29 cellular contexts compared by ENCODE assay signal in the genomic region with DNA sequence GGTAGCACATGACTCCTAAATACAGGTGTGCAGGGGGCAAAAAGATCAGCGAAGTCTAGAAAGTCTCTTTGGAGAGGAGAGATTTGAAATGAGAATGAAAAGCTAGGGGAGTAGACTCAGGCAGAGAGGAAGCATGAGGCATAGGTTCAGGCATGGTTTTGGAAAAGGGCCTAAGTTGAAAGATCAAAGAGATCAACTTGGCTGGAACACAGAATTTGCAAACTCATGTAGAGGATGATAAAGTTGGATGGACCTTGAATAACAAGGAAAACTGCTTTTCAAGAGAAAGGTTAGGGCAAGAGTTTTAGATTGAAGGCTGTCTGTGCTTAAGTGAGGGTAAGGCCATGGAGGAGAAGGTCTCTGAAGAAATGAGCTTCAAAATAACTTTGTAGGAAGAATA. TPM values are rescaled to one million over a fixed set of nuclear protein-coding genes. Genes with fewer than 3 reads are reported as not detected.
DNase-seq lines count a peak whose midpoint lies in the region; ATAC-seq, FAIRE-seq and TF ChIP-seq lines count a peak whose summit lies in the region.
"Had no signal": no experiment of that assay in that cellular context is flagged by ENCODE, and none has a peak within 500 bp of the region (broad histone marks: within the 10 kb centered on the region; RNA-seq: fewer than 3 reads in every experiment).

No MANE protein-coding gene starts in this region.

- intact Hi-C loops in psoas muscle (cut with DNase I) = no loop called here

- H3K4me3 ChIP-seq in A549 (no peak overlapping the region), fibroblast of the aortic adventitia (ENCODE audit: low read depth, low read length) (no peak overlapping the region), psoas muscle (no peak overlapping the region)
- H3K4me3 ChIP-seq: dorsolateral prefrontal cortex, HAP-1, SK-N-MC, skin epidermis had no signal

- H3K4me2 ChIP-seq in A549 = peak overlapping the region; percentile 25; the same call in 2 of the 3 replicates

- H3K27me3 ChIP-seq in psoas muscle (ENCODE audit: insufficient read depth in 3 of 3, low read length in 2 of 3) = peaks cover 0 to 5% (median 0%) of the 10 kb centered on the region in 3 donors

- CTCF ChIA-PET in A549 (lab: Yijun Ruan, JAX) = no interaction called here

- ATAC-seq in A549 (no peak), GM18909 (IDR thresholded peaks at IDR 0.05; ENCODE audit: poor library complexity, unreplicated experiment) (no peak), psoas muscle (no peak)

- TF ChIP-seq EP300 in A549 (IDR thresholded peaks at IDR 0.05) = no peak

- WGBS in A549 (ENCODE audit: missing lambda C conversion rate) = 83% methylated on average over 1 of the region's 1 CpG
- WGBS in psoas muscle, 3 donors = 90 to 97% (median 96%) methylated on average over 1 of the region's 1 CpG

- POLR2A ChIA-PET in A549 (lab: Yijun Ruan, JAX) = no interaction called here

- DNase-seq in A549 (ENCODE audit: low read depth in 1 of 2, low spot score in 1 of 2) = peak in 1 of 2 experiments; percentile 3
- no peak for DNase-seq in H54 (ENCODE audit: insufficient read length, low spot score)
- peak; percentile 39 for DNase-seq in astrocyte of the hippocampus (ENCODE audit: low read depth, low spot score)
- DNase-seq in fibroblast of the aortic adventitia (ENCODE audit: low read depth) = peak; percentile 73
- DNase-seq in AG20443 (ENCODE audit: low spot score) = no peak
- no peak for DNase-seq in activated naive CD4-positive, alpha-beta T cell (lab: John Stamatoyannopoulos, UW)
- DNase-seq in psoas muscle = no peak
- DNase-seq: activated CD4-positive, alpha-beta T cell treated with anti-CD3 and anti-CD28 coated beads for 48 hours; activated naive CD4-positive, alpha-beta T cell treated with anti-CD3 and anti-CD28 coated beads for 36 hours; activated T-cell treated with anti-CD3 and anti-CD28 coated beads, Interleukin-2, amount 50 U/mL, for 48 hours; amniotic stem cell; Calu3; DND-41; dorsolateral prefrontal cortex; mesendoderm; MM.1S; NCI-H1436 treated with DMSO at 0.1 percent for 48 hours; NCI-H510A treated with DMSO at 0.1 percent for 48 hours; RPMI8226 had no signal

- TF ChIP-seq POLR2A in A549 (IDR thresholded peaks at IDR 0.05; ENCODE audit: low read length) (no peak), H54 (IDR thresholded peaks at IDR 0.05; ENCODE audit: low read depth, low read length) (no peak)

- no peaks in the 10 kb centered on the region for H3K36me3 ChIP-seq in psoas muscle (ENCODE audit: insufficient read depth in 1 of 2, low read depth in 1 of 2)
- H3K36me3 ChIP-seq: HAP-1, neutrophil had no signal

- peak overlapping the region; percentile 79 to 89 for H3K27ac ChIP-seq in A549
- no peak overlapping the region for H3K27ac ChIP-seq in psoas muscle
- H3K27ac ChIP-seq: C4-2B, dorsolateral prefrontal cortex, neutrophil, SK-N-MC, VCaP had no signal

- H3K9me3 ChIP-seq in A549 = no peaks in the 10 kb centered on the region
- no peaks in the 10 kb centered on the region for H3K9me3 ChIP-seq in psoas muscle
- H3K9me3 ChIP-seq: HAP-1, neutrophil had no signal

- no peak for TF ChIP-seq RAD21 in A549 (conservative IDR thresholded peaks at IDR 0.05 in 1 of 2, IDR thresholded peaks at IDR 0.05 in 1 of 2)

- H3K4me1 ChIP-seq in A549 (peaks cover 40% of the 10 kb centered on the region), psoas muscle (no peaks in the 10 kb centered on the region)

- TF ChIP-seq CTCF in A549 (IDR thresholded peaks at IDR 0.05) = no peak
- no peak for TF ChIP-seq CTCF in fibroblast of the aortic adventitia (IDR thresholded peaks at IDR 0.05; ENCODE audit: insufficient read depth, low read length)
- TF ChIP-seq CTCF in psoas muscle (IDR thresholded peaks at IDR 0.05) = no peak

- FAIRE-seq in A549 (lab: Jason Lieb, UNC) (no peak), H54 (lab: Jason Lieb, UNC) (peak; percentile 80)
- FAIRE-seq: A204.1, frontal cortex, GM12891 had no signal

TF ChIP-seq in A549, 52 proteins besides CTCF, POLR2A, EP300 and RAD21:
- TF ChIP-seq, protein P1, sequence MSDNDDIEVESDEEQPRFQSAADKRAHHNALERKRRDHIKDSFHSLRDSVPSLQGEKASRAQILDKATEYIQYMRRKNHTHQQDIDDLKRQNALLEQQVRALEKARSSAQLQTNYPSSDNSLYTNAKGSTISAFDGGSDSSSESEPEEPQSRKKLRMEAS (IDR thresholded peaks at IDR 0.05) = no peak
- TF ChIP-seq ZNF302 (CRISPR knock-in tag; IDR thresholded peaks at IDR 0.05) (no peak), HES2 (IDR thresholded peaks at IDR 0.05) (no peak), CHD2 (IDR thresholded peaks at IDR 0.05; ENCODE audit: low read length, partially characterized antibody) (no peak), CBX8 (IDR thresholded peaks at IDR 0.05) (no peak), RNF2 (IDR thresholded peaks at IDR 0.05; ENCODE audit: borderline replicate concordance, low read depth) (no peak), E2F6 (IDR thresholded peaks at IDR 0.05; ENCODE audit: borderline replicate concordance, low read depth) (no peak), EHF (CRISPR knock-in tag; IDR thresholded peaks at IDR 0.05) (no peak), ZC3H11A (IDR thresholded peaks at IDR 0.05) (no peak), HEYL (CRISPR knock-in tag; IDR thresholded peaks at IDR 0.05) (no peak), FOSB (CRISPR knock-in tag; IDR thresholded peaks at IDR 0.05) (no peak), RARB (CRISPR knock-in tag; IDR thresholded peaks at IDR 0.05) (no peak), FOSL2 (IDR thresholded peaks at IDR 0.05) (no peak), FOSL2 (CRISPR knock-in tag; IDR thresholded peaks at IDR 0.05) (no peak)
- TF ChIP-seq, protein P2, sequence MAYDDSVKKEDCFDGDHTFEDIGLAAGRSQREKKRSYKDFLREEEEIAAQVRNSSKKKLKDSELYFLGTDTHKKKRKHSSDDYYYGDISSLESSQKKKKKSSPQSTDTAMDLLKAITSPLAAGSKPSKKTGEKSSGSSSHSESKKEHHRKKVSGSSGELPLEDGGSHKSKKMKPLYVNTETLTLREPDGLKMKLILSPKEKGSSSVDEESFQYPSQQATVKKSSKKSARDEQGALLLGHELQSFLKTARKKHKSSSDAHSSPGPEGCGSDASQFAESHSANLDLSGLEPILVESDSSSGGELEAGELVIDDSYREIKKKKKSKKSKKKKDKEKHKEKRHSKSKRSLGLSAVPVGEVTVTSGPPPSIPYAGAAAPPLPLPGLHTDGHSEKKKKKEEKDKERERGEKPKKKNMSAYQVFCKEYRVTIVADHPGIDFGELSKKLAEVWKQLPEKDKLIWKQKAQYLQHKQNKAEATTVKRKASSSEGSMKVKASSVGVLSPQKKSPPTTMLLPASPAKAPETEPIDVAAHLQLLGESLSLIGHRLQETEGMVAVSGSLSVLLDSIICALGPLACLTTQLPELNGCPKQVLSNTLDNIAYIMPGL (CRISPR knock-in tag; IDR thresholded peaks at IDR 0.05; ENCODE audit: borderline replicate concordance) = no peak

RNA-seq across cellular contexts. Expression of gene UBAC2, which starts 47.4 kb away (rescaled TPM):
- polyA plus RNA-seq in A549 (2011; rRNA removed) (92.8 and 103 TPM in 2 replicates), A549 (2017; fragmentation: RNase III; extraction: RNeasy Plus Mini Kit Qiagen cat#74134 plus additional on column Dnase treatment) (59.8 to 63.2 TPM (median 61.6 TPM) in 3 replicates), psoas muscle (10 to 100 TPM; 54.1 to 97.1 (median 71.7) TPM)
- polyA plus RNA-seq in A549 (2012; cell fraction: cytosol; rRNA removed) = 44.3 and 57.1 TPM in 2 replicates
- polyA plus RNA-seq in A549 (2012; cell fraction: nucleus; rRNA removed) = 40.9 and 51.8 TPM in 2 replicates
- 34.0 and 34.5 TPM in 2 replicates for polyA minus RNA-seq in A549 (2011; rRNA and poly(A)+ RNA removed)
- total RNA-seq in fibroblast of the aortic adventitia (ENCODE audit: low replicate concordance) (17.8 and 33.8 TPM in 2 replicates), psoas muscle (10 to 100 TPM; 65.1 to 79.2 (median 71.0) TPM)

Comparison
In these comparisons a context has a peak if more than half of its experiments do, and no peak if none do; other contexts are left out.
1. DNase-seq: peak in astrocyte of the hippocampus (single experiment) and fibroblast of the aortic adventitia (single experiment); none in H54 (single experiment), AG20443 (single experiment), activated naive CD4-positive, alpha-beta T cell (0 of 4) and psoas muscle (0 of 2).